Comparison of ENCODE assay signal across 23 cellular contexts in genomic region chr1:45796381-45796780, GRCh38.
"Had no signal": no experiment of that assay in that cellular context is flagged by ENCODE, and none has a peak within 500 bp of the region (broad histone marks: within the 10 kb centered on the region; RNA-seq: fewer than 3 reads in every experiment).

No MANE protein-coding gene starts in this region.

- H3K36me3 Mint-ChIP-seq: activated naive CD8-positive, alpha-beta T cell treated with anti-CD3 and anti-CD28 coated beads for 36 hours; naive B cell had no signal

- H3K4me3 Mint-ChIP-seq: activated naive CD8-positive, alpha-beta T cell treated with anti-CD3 and anti-CD28 coated beads for 36 hours; activated T-helper 1 cell treated with anti-CD3 and anti-CD28 coated beads, Interleukin-12 subunit alpha, Interleukin-12 subunit beta, Interleukin-2, Interleukin-4 antibody, amounts not matched to agents 30 ng/mL and 10 ng/mL and 1 ng/mL, durations not matched to agents 14 hours and 24 hours and 36 hours; central memory CD8-positive, alpha-beta T cell; naive B cell; T-helper 1 cell treated with Interleukin-12 subunit alpha and Interleukin-12 subunit beta and Interleukin-4 antibody, amounts not matched to agents 30 μg/mL and 1 μg/mL, for 36 hours had no signal

- H3K36me3 ChIP-seq: esophagus squamous epithelium, lower lobe of right lung, tibial nerve, uterus had no signal

- H3K27ac Mint-ChIP-seq: activated naive CD8-positive, alpha-beta T cell treated with anti-CD3 and anti-CD28 coated beads for 36 hours; activated T-helper 1 cell treated with anti-CD3 and anti-CD28 coated beads, Interleukin-12 subunit alpha, Interleukin-12 subunit beta, Interleukin-2, Interleukin-4 antibody, amounts not matched to agents 30 ng/mL and 10 ng/mL and 1 ng/mL, durations not matched to agents 14 hours and 24 hours and 36 hours; naive B cell; T-helper 1 cell treated with Interleukin-12 subunit alpha and Interleukin-12 subunit beta and Interleukin-4 antibody, amounts not matched to agents 30 μg/mL and 1 μg/mL, for 36 hours had no signal

- H3K9me3 Mint-ChIP-seq: activated naive CD8-positive, alpha-beta T cell treated with anti-CD3 and anti-CD28 coated beads for 36 hours; activated T-helper 1 cell treated with anti-CD3 and anti-CD28 coated beads, Interleukin-12 subunit alpha, Interleukin-12 subunit beta, Interleukin-2, Interleukin-4 antibody, amounts not matched to agents 30 ng/mL and 10 ng/mL and 1 ng/mL, durations not matched to agents 14 hours and 24 hours and 36 hours; central memory CD8-positive, alpha-beta T cell; naive B cell; T-helper 1 cell treated with Interleukin-12 subunit alpha and Interleukin-12 subunit beta and Interleukin-4 antibody, amounts not matched to agents 30 μg/mL and 1 μg/mL, for 36 hours had no signal

- H3K4me1 ChIP-seq: body of pancreas, esophagus squamous epithelium, foreskin keratinocyte, lower lobe of right lung, tibial nerve, uterus had no signal

- H3K4me3 ChIP-seq: body of pancreas, coronary artery, esophagus squamous epithelium, lower lobe of right lung, tibial nerve, uterus had no signal

- DNase-seq: activated CD4-positive, alpha-beta T cell treated with anti-CD3 and anti-CD28 coated beads, Interleukin-2, amount 50 U/mL, for 1 hour; activated CD8-positive, alpha-beta memory T cell treated with anti-CD3 and anti-CD28 coated beads for 24 hours; activated naive CD8-positive, alpha-beta T cell treated with anti-CD3 and anti-CD28 coated beads for 36 hours; amygdala; body of pancreas; esophagus squamous epithelium; foreskin keratinocyte; left cardiac atrium; lower lobe of right lung; midbrain; naive B cell; posterior cingulate gyrus; small intestine; stimulated activated CD4-positive, alpha-beta T cell treated with anti-CD3 and anti-CD28 coated beads, Interleukin-4, amount 100 ng/mL, for 4 hours; stimulated activated CD8-positive, alpha-beta memory T cell treated with anti-CD3 and anti-CD28 coated beads, Interleukin-4, amount 100 ng/mL, for 48 hours; stimulated activated naive CD4-positive, alpha-beta T cell treated with Interleukin-2 at 50 U/mL for 16 hours; substantia nigra; uterus had no signal

- ATAC-seq: body of pancreas, foreskin keratinocyte, left cardiac atrium, lower lobe of right lung had no signal

- H3K9me3 ChIP-seq: body of pancreas, esophagus squamous epithelium, lower lobe of right lung, tibial nerve, uterus had no signal

- H3K4me1 Mint-ChIP-seq: central memory CD8-positive, alpha-beta T cell; naive B cell had no signal

- H3K27ac ChIP-seq: body of pancreas, coronary artery, esophagus squamous epithelium, foreskin keratinocyte, lower lobe of right lung, tibial nerve, uterus had no signal

- H3K27me3 ChIP-seq: body of pancreas, foreskin keratinocyte, tibial nerve, uterus had no signal
